In genomic region chr5:158609729-158610128, GRCh38 we compare ENCODE assay signal across 30 cellular contexts.
DNase-seq lines count a peak whose midpoint lies in the region; ATAC-seq, FAIRE-seq and TF ChIP-seq lines count a peak whose summit lies in the region.
"Had no signal": no experiment of that assay in that cellular context is flagged by ENCODE, and none has a peak within 500 bp of the region (broad histone marks: within the 10 kb centered on the region; RNA-seq: fewer than 3 reads in every experiment).

No MANE protein-coding gene starts in this region.

- no peaks in the 10 kb centered on the region for H3K36me3 ChIP-seq in H1 (ENCODE audit: control insufficient read depth in 2 of 4, insufficient read depth in 4 of 4, low read length in 3 of 4)
- no peaks in the 10 kb centered on the region for H3K36me3 ChIP-seq in osteoblast (ENCODE audit: insufficient read depth, low read length)
- H3K36me3 ChIP-seq in vagina = no peaks in the 10 kb centered on the region
- H3K36me3 ChIP-seq: tibial nerve had no signal

- no peak overlapping the region for H3K56ac ChIP-seq in H1 (replicated peaks; ENCODE audit: insufficient read length, low read depth, low read length)

- no peak overlapping the region for H3K9ac ChIP-seq in H1 (replicated peaks in 1 of 4; ENCODE audit: extremely low read depth in 1 of 4, low read depth in 3 of 4, low read length in 3 of 4)

- H3K79me1 ChIP-seq in H1 (ENCODE audit: low read depth, low read length) = no peaks in the 10 kb centered on the region

- intact Hi-C loops in vagina (cut with DNase I) = no loop called here

- no peak overlapping the region for H3K4ac ChIP-seq in H1 (replicated peaks; ENCODE audit: insufficient read length, low read depth, low read length)

- no peaks in the 10 kb centered on the region for H3K23me2 ChIP-seq in H1 (ENCODE audit: low read depth, low read length)

- H2BK15ac ChIP-seq in H1 (ENCODE audit: low read length) = no peak overlapping the region

- H2BK20ac ChIP-seq in H1 (ENCODE audit: low read length) = no peak overlapping the region

- no peak overlapping the region for H3K23ac ChIP-seq in H1 (ENCODE audit: insufficient read length)

- H4K5ac ChIP-seq in H1 (ENCODE audit: insufficient read length, low read depth, low read length) = no peak overlapping the region

- WGBS in H1 (ENCODE audit: extremely low coverage in 1 of 2, insufficient coverage in 1 of 2, insufficient read length in 1 of 2, insufficient replicate concordance in 2 of 2, low coverage in 1 of 2, low lambda C conversion rate in 2 of 2, missing lambda C conversion rate in 1 of 2), 2 experiments = 89 to 100% methylated on average over 1 to 7 of the region's 7 CpGs

- H2BK5ac ChIP-seq in H1 (ENCODE audit: low read depth, low read length) = no peak overlapping the region

- POLR2A ChIA-PET in H1 (lab: Charles Lee; ENCODE audit: partially characterized antibody) = no interaction called here

- H4K91ac ChIP-seq in H1 (replicated peaks; ENCODE audit: insufficient read length, low read length) = no peak overlapping the region

- H3K27ac ChIP-seq in H1 (ENCODE audit: low read depth, low read length) (no peak overlapping the region), osteoblast (ENCODE audit: low read depth, low read length) (peak overlapping the region; percentile 35), vagina (no peak overlapping the region)
- H3K27ac ChIP-seq: PC-9, SK-N-MC, tibial nerve had no signal

- DNase-seq in EH (ENCODE audit: low read depth) (peak; percentile 32), NCI-H82 (lab: John Stamatoyannopoulos, UW) (peak; percentile 52), H1 (ENCODE audit: low read depth in 1 of 2, low spot score in 2 of 2) (no peak), osteoblast (ENCODE audit: insufficient read length, low spot score, missing footprints) (no peak), OCI-M2 (lab: John Stamatoyannopoulos, UW; ENCODE audit: unreplicated experiment) (no peak), vagina (ENCODE audit: extremely low spot score in 2 of 2) (no peak)
- DNase-seq: activated B cell treated with CpG ODN at 0.5 μM for 24 hours; activated CD4-positive, alpha-beta T cell treated with anti-CD3 and anti-CD28 coated beads, Interleukin-2, amount 50 U/mL, for 48 hours; activated T-cell treated with anti-CD3 and anti-CD28 coated beads, Interleukin-2, amount 50 U/mL, for 72 hours; Calu3; CD4-positive, CD25-positive, alpha-beta regulatory T cell; DMS79; effector CD4-positive, alpha-beta T cell; H9; head of caudate nucleus; KBM-7; kidney glomerular epithelial cell; MM.1S; NCI-H1105 treated with DMSO at 0.1 percent for 48 hours; NCI-H187 treated with DMSO at 0.1 percent for 48 hours; NCI-H2171; NCI-H510A treated with DMSO at 0.1 percent for 48 hours; occipital lobe; PC-9; stimulated activated CD4-positive, alpha-beta T cell treated with anti-CD3 and anti-CD28 coated beads, Interleukin-4, amount 100 ng/mL, for 24 hours had no signal

- no peak overlapping the region for H3K4me2 ChIP-seq in H1 (ENCODE audit: insufficient read depth in 1 of 2, low read depth in 2 of 2, low read length in 2 of 2)
- H3K4me2 ChIP-seq in osteoblast (ENCODE audit: insufficient read depth, low read length) = no peak overlapping the region
- H3K4me2 ChIP-seq: PC-9 had no signal

- H4K8ac ChIP-seq in H1 (ENCODE audit: extremely low read depth, insufficient read depth, low read length) = no peak overlapping the region

- no peak overlapping the region for H3K14ac ChIP-seq in H1 (ENCODE audit: insufficient read length)

- TF ChIP-seq POLR2A in H1 (IDR thresholded peaks at IDR 0.05; ENCODE audit: control extremely low read depth in 1 of 2, low read depth in 2 of 2, low read length in 2 of 2) (no peak), vagina (IDR thresholded peaks at IDR 0.05) (no peak)

- H3K9me3 ChIP-seq in H1 (ENCODE audit: insufficient read depth in 2 of 2, low read depth in 1 of 2, low read length in 1 of 2) (no peaks in the 10 kb centered on the region), osteoblast (ENCODE audit: low read depth, low read length) (no peaks in the 10 kb centered on the region), vagina (no peaks in the 10 kb centered on the region)
- H3K9me3 ChIP-seq: tibial nerve had no signal

- H3K27me3 ChIP-seq in H1 (replicated peaks in 1 of 4; ENCODE audit: control insufficient read depth in 3 of 4, extremely low read depth in 1 of 4, insufficient read depth in 3 of 4, low read length in 3 of 4) = no peaks in the 10 kb centered on the region
- H3K27me3 ChIP-seq in osteoblast (ENCODE audit: insufficient read depth, low read length) = no peaks in the 10 kb centered on the region
- H3K27me3 ChIP-seq in vagina = no peaks in the 10 kb centered on the region
- H3K27me3 ChIP-seq: tibial nerve had no signal

- H4K20me1 ChIP-seq in H1 (replicated peaks in 1 of 2; ENCODE audit: control insufficient read depth in 1 of 2, insufficient read depth in 2 of 2, low read length in 2 of 2) (no peaks in the 10 kb centered on the region), osteoblast (ENCODE audit: insufficient read depth, low read length) (no peaks in the 10 kb centered on the region)

- H3K18ac ChIP-seq in H1 (ENCODE audit: extremely low read depth, low read length) = no peak overlapping the region

- peak overlapping the region; percentile 3; the same call in 1 of the 2 replicates for H2AFZ ChIP-seq in H1 (ENCODE audit: low read length)
- no peak overlapping the region for H2AFZ ChIP-seq in osteoblast (ENCODE audit: low read length)
- H2AFZ ChIP-seq: PC-9 had no signal

- no peak overlapping the region for H2BK120ac ChIP-seq in H1 (replicated peaks; ENCODE audit: low read depth, low read length)

- H3K4me1 ChIP-seq in H1 (replicated peaks in 1 of 4; ENCODE audit: control insufficient read depth in 3 of 4, insufficient read depth in 4 of 4, low read length in 3 of 4) = no peaks in the 10 kb centered on the region
- peaks cover 4% of the 10 kb centered on the region for H3K4me1 ChIP-seq in osteoblast (ENCODE audit: insufficient read depth, low read length)
- H3K4me1 ChIP-seq in vagina = no peaks in the 10 kb centered on the region
- H3K4me1 ChIP-seq: tibial nerve had no signal

- H3K4me3 ChIP-seq in H1 (ENCODE audit: extremely low read depth in 1 of 4, insufficient read depth in 2 of 4, low read depth in 3 of 4, low read length in 4 of 4) (no peak overlapping the region), osteoblast (ENCODE audit: insufficient read depth, low read length) (no peak overlapping the region), vagina (no peak overlapping the region)
- H3K4me3 ChIP-seq: PC-9, SK-N-MC, tibial nerve had no signal

- TF ChIP-seq RAD21 in H1 (IDR thresholded peaks at IDR 0.05 in 1 of 2, conservative IDR thresholded peaks at IDR 0.05 in 1 of 2; ENCODE audit: low read depth in 2 of 2, low read length in 2 of 2) = no peak

- H2AK5ac ChIP-seq in H1 (ENCODE audit: low read depth, low read length) = no peak overlapping the region

- no peak for TF ChIP-seq CTCF in H1 (IDR thresholded peaks at IDR 0.05; ENCODE audit: control extremely low read depth in 1 of 3, insufficient read depth in 1 of 3, low read depth in 1 of 3, low read length in 3 of 3)
- no peak for TF ChIP-seq CTCF in osteoblast (IDR thresholded peaks at IDR 0.05; ENCODE audit: extremely low read depth, low read depth, low read length)
- no peak for TF ChIP-seq CTCF in vagina (IDR thresholded peaks at IDR 0.05)

- no peak for TF ChIP-seq EP300 in H1 (IDR thresholded peaks at IDR 0.05; ENCODE audit: borderline replicate concordance in 1 of 2, low read depth in 2 of 2, low read length in 2 of 2)

- no peaks in the 10 kb centered on the region for H3K79me2 ChIP-seq in H1 (ENCODE audit: control insufficient read depth in 1 of 2, insufficient read depth in 2 of 2, low read length in 2 of 2)
- no peaks in the 10 kb centered on the region for H3K79me2 ChIP-seq in osteoblast (ENCODE audit: insufficient read depth, low read length)

- CTCF ChIA-PET in H1 (lab: Charles Lee; ENCODE audit: partially characterized antibody) = interaction anchor here (1.5 kb wide), 1 partner anchor 86 kb away, joined by 3 read pairs; no protein-coding TSS in a partner anchor

- FAIRE-seq in H1 (lab: Jason Lieb, UNC) = no peak
- FAIRE-seq: GM18507 had no signal

- no peak for ATAC-seq in GM18873 (IDR thresholded peaks at IDR 0.05; ENCODE audit: low FRiP score, unreplicated experiment)
- ATAC-seq: activated T-cell treated with anti-CD3 and anti-CD28 coated beads, Interleukin-2, amount 50 U/mL, for 72 hours; natural killer cell treated with Interleukin-12 subunit alpha and Interleukin-12 subunit beta and Interleukin-15 and Interleukin-18, amount 100 ng/mL, for 72 hours had no signal

- no peak overlapping the region for H2BK12ac ChIP-seq in H1 (ENCODE audit: low read depth, low read length)

TF ChIP-seq in H1, 55 proteins besides CTCF, POLR2A, EP300 and RAD21 (continues in another document):
- no peak for TF ChIP-seq TBP (IDR thresholded peaks at IDR 0.05; ENCODE audit: low read depth, low read length)
- TF ChIP-seq POU5F1 (IDR thresholded peaks at IDR 0.05; ENCODE audit: low read depth, low read length) = no peak
- TF ChIP-seq MAFK (IDR thresholded peaks at IDR 0.05; ENCODE audit: low read depth, low read length) = no peak
- TF ChIP-seq SP4 (IDR thresholded peaks at IDR 0.05; ENCODE audit: low read length) = no peak
- TF ChIP-seq CHD2 (IDR thresholded peaks at IDR 0.05; ENCODE audit: low read length) = no peak
- TF ChIP-seq NRF1 (IDR thresholded peaks at IDR 0.05; ENCODE audit: low read depth, low read length) = no peak
- no peak for TF ChIP-seq TAF1 (IDR thresholded peaks at IDR 0.05; ENCODE audit: low read depth, low read length)
- no peak for TF ChIP-seq ATF2 (IDR thresholded peaks at IDR 0.05; ENCODE audit: low read length)
- no peak for TF ChIP-seq MAX (IDR thresholded peaks at IDR 0.05)
- no peak for TF ChIP-seq E2F6 (IDR thresholded peaks at IDR 0.05)

Comparison
In these comparisons a context has a peak if more than half of its experiments do, and no peak if none do; other contexts are left out.
1. DNase-seq: peak in EH (single experiment) and NCI-H82 (single experiment); none in H1 (0 of 2), osteoblast (single experiment), OCI-M2 (single experiment) and vagina (0 of 2).